ENCODE assay signal across 21 cellular contexts in the genomic region with DNA sequence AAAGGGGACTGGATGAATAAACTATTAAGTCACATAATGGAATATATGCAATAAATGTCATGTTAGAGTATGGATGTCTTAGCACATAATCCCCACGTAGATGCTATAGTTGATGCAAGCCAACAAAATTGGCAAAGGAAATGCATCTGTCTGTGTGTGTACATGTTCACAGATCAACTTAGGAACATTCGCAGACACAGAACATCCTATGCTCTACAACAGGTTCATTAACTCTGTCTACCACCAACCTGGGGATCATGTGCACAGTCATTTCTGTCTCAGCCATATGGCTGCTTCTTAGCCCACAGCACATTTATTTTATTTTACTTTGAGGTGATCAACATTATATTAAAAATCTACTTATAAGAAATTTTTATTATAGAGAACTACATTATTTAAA. TPM values are rescaled to one million over a fixed set of nuclear protein-coding genes. Genes with fewer than 3 reads are reported as not detected.
DNase-seq lines count a peak whose midpoint lies in the region; ATAC-seq, FAIRE-seq and TF ChIP-seq lines count a peak whose summit lies in the region.
"Had no signal": no experiment of that assay in that cellular context is flagged by ENCODE, and none has a peak within 500 bp of the region (broad histone marks: within the 10 kb centered on the region; RNA-seq: fewer than 3 reads in every experiment).

No MANE protein-coding gene starts in this region.

- CTCF ChIA-PET in K562 (lab: Yijun Ruan, JAX; ENCODE audit: low intra/inter-chr PET ratio), result no interaction called here

- TF ChIP-seq CTCF in K562 (IDR thresholded peaks at IDR 0.05 in 2 of 3, conservative IDR thresholded peaks at IDR 0.05 in 1 of 3; ENCODE audit: insufficient read depth in 2 of 3, low read depth in 1 of 3, low read length in 3 of 3) (no peak), ascending aorta (IDR thresholded peaks at IDR 0.05) (no peak)

- no peaks in the 10 kb centered on the region for H3K27me3 ChIP-seq in K562 (ENCODE audit: control insufficient read depth in 2 of 2, insufficient read depth in 2 of 2, low read length in 2 of 2)
- H3K27me3 ChIP-seq in ascending aorta, result no peaks in the 10 kb centered on the region
- H3K27me3 ChIP-seq: BE2C, MG63 had no signal

- H3K9me3 ChIP-seq in K562 (replicated peaks; ENCODE audit: control insufficient read depth, insufficient read depth, low read depth, low read length) (no peaks in the 10 kb centered on the region), ascending aorta (no peaks in the 10 kb centered on the region)
- H3K9me3 ChIP-seq: BE2C, HAP-1, MG63 had no signal

- H3K9ac ChIP-seq in K562 (ENCODE audit: insufficient read depth in 1 of 2, low read depth in 2 of 2, low read length in 2 of 2), result no peak overlapping the region

- 72% methylated on average over 2 of the region's 2 CpGs for WGBS in K562 (ENCODE audit: insufficient coverage, low coverage, missing lambda C conversion rate)

- DNase-seq in GM12891 (ENCODE audit: insufficient read length, low spot score) (no peak), NCI-H2171 treated with DMSO at 0.1 percent for 48 hours (lab: John Stamatoyannopoulos, UW) (peak; percentile 49), K562 (ENCODE audit: extremely low read depth in 1 of 4, low spot score in 3 of 4) (no peak), NCI-H2196 treated with DMSO at 0.1 percent for 48 hours (lab: John Stamatoyannopoulos, UW; ENCODE audit: unreplicated experiment) (no peak), ascending aorta (ENCODE audit: low spot score in 2 of 2) (no peak)
- no peak for DNase-seq in activated CD4-positive, alpha-beta T cell treated with anti-CD3 and anti-CD28 coated beads, Interleukin-2, amount 50 U/mL, for 4 hours
- DNase-seq: BE2C, DMS79, MG63, NCI-H1417, NCI-H187, NCI-H2107, NCI-H226, PC-9, RPMI8226, SHP77 had no signal

- no peak for TF ChIP-seq EP300 in K562 (IDR thresholded peaks at IDR 0.05; ENCODE audit: low read length)

- no peak overlapping the region for H3K27ac ChIP-seq in K562 (ENCODE audit: extremely low read depth, low read depth, low read length)
- no peak overlapping the region for H3K27ac ChIP-seq in ascending aorta
- H3K27ac ChIP-seq: PC-9 had no signal

- intact Hi-C loops in K562 (cut with micrococcal nuclease), result no loop called here
- intact Hi-C loops in ascending aorta (cut with DNase I), result no loop called here

- H3K9me1 ChIP-seq in K562 (ENCODE audit: control insufficient read depth, insufficient read depth, low read length), result no peaks in the 10 kb centered on the region

- H3K36me3 ChIP-seq in K562 (ENCODE audit: control insufficient read depth, insufficient read depth, low read length) (peaks cover 9% of the 10 kb centered on the region), ascending aorta (no peaks in the 10 kb centered on the region)
- H3K36me3 ChIP-seq: BE2C, HAP-1 had no signal

- no peak overlapping the region for H3K4me2 ChIP-seq in K562 (ENCODE audit: insufficient read depth, low read length)
- H3K4me2 ChIP-seq: GM23338, PC-9 had no signal

- H3K4me1 ChIP-seq in K562 (replicated peaks in 1 of 2; ENCODE audit: control insufficient read depth in 2 of 2, insufficient read depth in 2 of 2, low read length in 2 of 2), result peaks cover 0 to 4% of the 10 kb centered on the region in 2 experiments; a peak in 3 of 5 replicates
- H3K4me1 ChIP-seq in ascending aorta, result peaks cover 3 to 14% of the 10 kb centered on the region in 2 donors

- H4K20me1 ChIP-seq in K562 (replicated peaks; ENCODE audit: control insufficient read depth, insufficient read depth, low read length), result no peaks in the 10 kb centered on the region

- H2AFZ ChIP-seq in K562 (ENCODE audit: low read depth, low read length), result no peak overlapping the region
- H2AFZ ChIP-seq: GM23338, PC-9 had no signal

- in situ Hi-C loops in K562 (cut with MboI), result no loop called here

- no peak overlapping the region for H3K4me3 ChIP-seq in K562
- H3K4me3 ChIP-seq in ascending aorta, result no peak overlapping the region
- H3K4me3 ChIP-seq: GM23338, HAP-1, MG63, PC-9 had no signal

- TF ChIP-seq RAD21 in K562 (CRISPR knock-in tag; conservative IDR thresholded peaks at IDR 0.05 in 1 of 2, IDR thresholded peaks at IDR 0.05 in 1 of 2), result no peak

- H3K79me2 ChIP-seq in K562 (ENCODE audit: control insufficient read depth, insufficient read depth, low read length), result peaks cover 72% of the 10 kb centered on the region

- peak; percentile 57 for FAIRE-seq in GM12891 (lab: Jason Lieb, UNC)
- peak; percentile 6 for FAIRE-seq in K562 (lab: Jason Lieb, UNC)
- FAIRE-seq in islet of Langerhans (lab: Jason Lieb, UNC), result peak; percentile 56
- FAIRE-seq: D721Med had no signal

- no TSS peak for BruUV-seq in K562 (replicated peaks; lab: Mats Ljungman, UMichigan)

- POLR2A ChIA-PET in K562 (lab: Yijun Ruan, JAX), result no interaction called here

- no peak for ATAC-seq in K562
- no peak for ATAC-seq in GM19395 (IDR thresholded peaks at IDR 0.05; ENCODE audit: unreplicated experiment)
- ATAC-seq: GM23338 had no signal

- TF ChIP-seq POLR2A in GM12891 (IDR thresholded peaks at IDR 0.05; ENCODE audit: low read depth, low read length) (no peak), K562 (conservative IDR thresholded peaks at IDR 0.05) (no peak)

TF ChIP-seq in GM12891, 5 proteins besides CTCF, POLR2A, EP300 and RAD21:
- TF ChIP-seq SPI1 (IDR thresholded peaks at IDR 0.05; ENCODE audit: low read depth, low read length), result no peak
- TF ChIP-seq POU2F2 (IDR thresholded peaks at IDR 0.05; ENCODE audit: low read depth, low read length), result no peak
- TF ChIP-seq POLR2AphosphoS5 (IDR thresholded peaks at IDR 0.05; ENCODE audit: low read depth, low read length), result no peak
- no peak for TF ChIP-seq PAX5 (IDR thresholded peaks at IDR 0.05; ENCODE audit: insufficient read depth, low read length, severe bottlenecking)
- TF ChIP-seq TAF1 (IDR thresholded peaks at IDR 0.05; ENCODE audit: low read depth, low read length), result no peak

TF ChIP-seq in K562, 482 proteins besides CTCF, POLR2A, EP300 and RAD21:
- TF ChIP-seq HEY1 (CRISPR knock-in tag; IDR thresholded peaks at IDR 0.05; ENCODE audit: borderline replicate concordance) (no peak), MECOM (CRISPR knock-in tag; IDR thresholded peaks at IDR 0.05) (no peak), ZNF785 (CRISPR knock-in tag; IDR thresholded peaks at IDR 0.05) (no peak), LARP7 (IDR thresholded peaks at IDR 0.05) (no peak), MYC (IDR thresholded peaks at IDR 0.05; ENCODE audit: low read depth, low read length) (no peak), MYC (CRISPR knock-in tag; IDR thresholded peaks at IDR 0.05; ENCODE audit: borderline replicate concordance, low read depth) (no peak), MCM7 (IDR thresholded peaks at IDR 0.05) (no peak), SMARCC2 (IDR thresholded peaks at IDR 0.05; ENCODE audit: low read depth) (no peak), HDAC6 (IDR thresholded peaks at IDR 0.05; ENCODE audit: low read depth, low read length) (no peak)
- TF ChIP-seq, protein P1, sequence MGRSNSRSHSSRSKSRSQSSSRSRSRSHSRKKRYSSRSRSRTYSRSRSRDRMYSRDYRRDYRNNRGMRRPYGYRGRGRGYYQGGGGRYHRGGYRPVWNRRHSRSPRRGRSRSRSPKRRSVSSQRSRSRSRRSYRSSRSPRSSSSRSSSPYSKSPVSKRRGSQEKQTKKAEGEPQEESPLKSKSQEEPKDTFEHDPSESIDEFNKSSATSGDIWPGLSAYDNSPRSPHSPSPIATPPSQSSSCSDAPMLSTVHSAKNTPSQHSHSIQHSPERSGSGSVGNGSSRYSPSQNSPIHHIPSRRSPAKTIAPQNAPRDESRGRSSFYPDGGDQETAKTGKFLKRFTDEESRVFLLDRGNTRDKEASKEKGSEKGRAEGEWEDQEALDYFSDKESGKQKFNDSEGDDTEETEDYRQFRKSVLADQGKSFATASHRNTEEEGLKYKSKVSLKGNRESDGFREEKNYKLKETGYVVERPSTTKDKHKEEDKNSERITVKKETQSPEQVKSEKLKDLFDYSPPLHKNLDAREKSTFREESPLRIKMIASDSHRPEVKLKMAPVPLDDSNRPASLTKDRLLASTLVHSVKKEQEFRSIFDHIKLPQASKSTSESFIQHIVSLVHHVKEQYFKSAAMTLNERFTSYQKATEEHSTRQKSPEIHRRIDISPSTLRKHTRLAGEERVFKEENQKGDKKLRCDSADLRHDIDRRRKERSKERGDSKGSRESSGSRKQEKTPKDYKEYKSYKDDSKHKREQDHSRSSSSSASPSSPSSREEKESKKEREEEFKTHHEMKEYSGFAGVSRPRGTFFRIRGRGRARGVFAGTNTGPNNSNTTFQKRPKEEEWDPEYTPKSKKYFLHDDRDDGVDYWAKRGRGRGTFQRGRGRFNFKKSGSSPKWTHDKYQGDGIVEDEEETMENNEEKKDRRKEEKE (IDR thresholded peaks at IDR 0.05; ENCODE audit: borderline replicate concordance in 1 of 2, control insufficient read depth in 1 of 2, low read depth in 2 of 2, low read length in 1 of 2), result no peak

RNA-seq across cellular contexts. Expression of gene MSANTD4, which starts 5.0 kb away (rescaled TPM):
- 8.8 TPM for polyA plus RNA-seq in GM12891 (2012; ENCODE audit: low read depth, missing spikeins)
- 7.5 and 31.1 TPM in 2 replicates for total RNA-seq in K562 (2011; cell fraction: chromatin; rRNA removed; ENCODE audit: low replicate concordance)
- total RNA-seq in K562 (2011; cell fraction: nucleolus; rRNA removed), result 4.7 and 6.4 TPM in 2 replicates
- 12.5 and 14.7 TPM in 2 replicates for total RNA-seq in K562 (2011; cell fraction: nucleoplasm; rRNA removed)
- total RNA-seq in K562 (2014; rRNA removed) (10.2 and 12.2 TPM in 2 replicates), K562 (2014; rRNA removed; fragmentation: Illumina TruSeq; extraction: Trizol) (16.4 and 18.2 TPM in 2 replicates), K562 (2015; rRNA removed; fragmentation: Illumina TruSeq; extraction: Trizol) (12.1 and 14.8 TPM in 2 replicates), K562 (2021) (9.2 and 9.9 TPM in 2 replicates), ascending aorta (13.6 TPM)
- polyA plus RNA-seq in K562 (2011; rRNA removed) (7.4 and 9.7 TPM in 2 replicates), K562 (2014; fragmentation: Illumina TruSeq; extraction: Trizol) (9.7 and 10.5 TPM in 2 replicates), K562 (2014; fragmentation: Nextera tagmentation; extraction: Ambion mirVana) (1 to 10 TPM; 5.0 to 6.6 TPM), K562 (2014; rRNA removed) (9.3 and 11.6 TPM in 2 replicates)
- 2.0 and 3.9 TPM in 2 replicates for polyA plus RNA-seq in K562 (2011; cell fraction: cytosol; rRNA removed)
- polyA plus RNA-seq in K562 (2011; cell fraction: nucleus; rRNA removed), result 7.3 and 8.1 TPM in 2 replicates
- polyA plus RNA-seq in K562 (2012), result 6.9 and 7.9 TPM in 2 replicates
- polyA minus RNA-seq in K562 (2011; rRNA and poly(A)+ RNA removed), result 13.9 and 16.8 TPM in 2 replicates
- 5.2 TPM in 2 replicates for polyA minus RNA-seq in K562 (2011; cell fraction: cytosol; rRNA and poly(A)+ RNA removed)
- 11.3 and 19.5 TPM in 2 replicates for polyA minus RNA-seq in K562 (2011; cell fraction: nucleus; rRNA and poly(A)+ RNA removed)
